Comparison of ENCODE assay signal across 17 cellular contexts in genomic region chr2:126975671-126976655, GRCh38.
"Had no signal": no experiment of that assay in that cellular context is flagged by ENCODE, and none has a peak within 500 bp of the region (broad histone marks: within the 10 kb centered on the region; RNA-seq: fewer than 3 reads in every experiment).

No MANE protein-coding gene starts in this region.

- H3K9me3 ChIP-seq: esophagus muscularis mucosa, gastrocnemius medialis, heart right ventricle, neutrophil, right atrium auricular region, thyroid gland had no signal

- H3K27me3 ChIP-seq: dorsolateral prefrontal cortex, gastrocnemius medialis, right atrium auricular region, thyroid gland had no signal

- H3K27ac ChIP-seq: dorsolateral prefrontal cortex, esophagus muscularis mucosa, gastrocnemius medialis, heart right ventricle, neutrophil, right atrium auricular region, thyroid gland had no signal

- H3K4me1 Mint-ChIP-seq: stimulated activated effector memory CD8-positive, alpha-beta T cell treated with anti-CD3 and anti-CD28 coated beads, Interleukin-12 subunit alpha, Interleukin-12 subunit beta, amount 100 ng/mL, for 72 hours had no signal

- ATAC-seq: activated T-cell treated with anti-CD3 and anti-CD28 coated beads, Interleukin-2, amount 50 U/mL, for 4 hours; gastrocnemius medialis; heart right ventricle; stimulated activated effector memory CD8-positive, alpha-beta T cell treated with anti-CD3 and anti-CD28 coated beads, Interleukin-12 subunit alpha, Interleukin-12 subunit beta, amount 100 ng/mL, for 72 hours had no signal

- DNase-seq: activated CD4-positive, alpha-beta memory T cell treated with anti-CD3 and anti-CD28 coated beads for 36 hours; activated CD4-positive, CD25-positive, alpha-beta regulatory T cell treated with anti-CD3 and anti-CD28 coated beads, Interleukin-2, amount 50 U/mL, for 72 hours; activated effector memory CD4-positive, alpha-beta T cell treated with anti-CD3 and anti-CD28 coated beads, Interleukin-2, amount 50 U/mL, for 16 hours; activated T-cell treated with anti-CD3 and anti-CD28 coated beads, Interleukin-2, amount 50 U/mL, for 4 hours; anterior cingulate cortex; dorsolateral prefrontal cortex; gastrocnemius medialis; heart right ventricle; kidney glomerular epithelial cell; T-helper 2 cell had no signal

- H3K4me3 Mint-ChIP-seq: activated CD4-positive, alpha-beta memory T cell treated with anti-CD3 and anti-CD28 coated beads for 36 hours; activated naive CD8-positive, alpha-beta T cell; activated T-cell treated with anti-CD3 and anti-CD28 coated beads, Interleukin-2, amount 50 U/mL, for 4 hours; mesothelial cell of epicardium; stimulated activated effector memory CD8-positive, alpha-beta T cell treated with anti-CD3 and anti-CD28 coated beads, Interleukin-12 subunit alpha, Interleukin-12 subunit beta, amount 100 ng/mL, for 72 hours had no signal

- H3K27ac Mint-ChIP-seq: activated CD4-positive, alpha-beta memory T cell treated with anti-CD3 and anti-CD28 coated beads for 36 hours; activated naive CD8-positive, alpha-beta T cell; mesothelial cell of epicardium; stimulated activated effector memory CD8-positive, alpha-beta T cell treated with anti-CD3 and anti-CD28 coated beads, Interleukin-12 subunit alpha, Interleukin-12 subunit beta, amount 100 ng/mL, for 72 hours had no signal

- H3K4me3 ChIP-seq: dorsolateral prefrontal cortex, esophagus muscularis mucosa, gastrocnemius medialis, heart right ventricle, right atrium auricular region, thyroid gland had no signal

- H3K36me3 Mint-ChIP-seq: activated CD4-positive, alpha-beta memory T cell treated with anti-CD3 and anti-CD28 coated beads for 36 hours; activated naive CD8-positive, alpha-beta T cell; mesothelial cell of epicardium; stimulated activated effector memory CD8-positive, alpha-beta T cell treated with anti-CD3 and anti-CD28 coated beads, Interleukin-12 subunit alpha, Interleukin-12 subunit beta, amount 100 ng/mL, for 72 hours had no signal

- H3K36me3 ChIP-seq: esophagus muscularis mucosa, gastrocnemius medialis, heart right ventricle, neutrophil, right atrium auricular region, thyroid gland had no signal

- H3K9me3 Mint-ChIP-seq: activated CD4-positive, alpha-beta memory T cell treated with anti-CD3 and anti-CD28 coated beads for 36 hours; activated T-cell treated with anti-CD3 and anti-CD28 coated beads, Interleukin-2, amount 50 U/mL, for 4 hours; mesothelial cell of epicardium; stimulated activated effector memory CD8-positive, alpha-beta T cell treated with anti-CD3 and anti-CD28 coated beads, Interleukin-12 subunit alpha, Interleukin-12 subunit beta, amount 100 ng/mL, for 72 hours had no signal
